ENCODE assay signal across 8 cellular contexts in genomic region chr10:93463723-93464511, GRCh38. TPM values are rescaled to one million over a fixed set of nuclear protein-coding genes. Genes with fewer than 3 reads are reported as not detected.
DNase-seq lines count a peak whose midpoint lies in the region; ATAC-seq and TF ChIP-seq lines count a peak whose summit lies in the region.

No MANE protein-coding gene starts in this region.

- DNase-seq in GM04503 (ENCODE audit: low read depth) (peak; percentile 47), foreskin keratinocyte (peak in 1 of 2 donors; percentile 45), sciatic nerve (ENCODE audit: low spot score) (no peak), NCI-H146 treated with DMSO at 0.1 percent for 48 hours (lab: John Stamatoyannopoulos, UW; ENCODE audit: unreplicated experiment) (no peak), NCI-H2171 (lab: John Stamatoyannopoulos, UW) (no peak), mucosa of gallbladder (ENCODE audit: low spot score) (no peak)
- DNase-seq in stimulated activated CD4-positive, alpha-beta T cell treated with anti-CD3 and anti-CD28 coated beads, Interleukin-2, amount 100 ng/mL, for 48 hours, result no peak

- TF ChIP-seq CTCF in VCaP (conservative IDR thresholded peaks at IDR 0.05) (no peak), foreskin keratinocyte (conservative IDR thresholded peaks at IDR 0.05) (no peak)

- intact Hi-C loops in sciatic nerve (cut with DNase I), result no loop called here

- H3K4me1 ChIP-seq in foreskin keratinocyte, result peaks cover 69% of the 10 kb centered on the region

- ATAC-seq in foreskin keratinocyte (no peak), sciatic nerve (peak; percentile 81)

- no peaks in the 10 kb centered on the region for H3K27me3 ChIP-seq in foreskin keratinocyte

- H3K27ac ChIP-seq in VCaP (peak overlapping the region; percentile 98), foreskin keratinocyte (peak overlapping the region; percentile 86)

RNA-seq across cellular contexts. Expression of gene MYOF, which starts 18.2 kb away (rescaled TPM):
- 227 and 235 TPM in 2 replicates for total RNA-seq in foreskin keratinocyte
- polyA plus RNA-seq in foreskin keratinocyte, result 56.1 and 63.0 TPM in 2 replicates
- total RNA-seq in sciatic nerve, result 76.2 TPM
- total RNA-seq in mucosa of gallbladder, result 99.3 TPM

RNA-seq across cellular contexts. Expression of gene CEP55, which starts 32.5 kb away (rescaled TPM):
- 58.5 and 78.4 TPM in 2 replicates for total RNA-seq in foreskin keratinocyte
- polyA plus RNA-seq in foreskin keratinocyte, result 28.2 and 42.3 TPM in 2 replicates
- total RNA-seq in sciatic nerve, result 0.62 TPM
- 1.3 TPM for total RNA-seq in mucosa of gallbladder

Comparison
In these comparisons a context has a peak if more than half of its experiments do, and no peak if none do; other contexts are left out.
1. RNA of gene CEP55, which starts 32.5 kb away (total RNA-seq): 58.5 to 78.4 TPM in foreskin keratinocyte; 1.3 TPM in mucosa of gallbladder (single experiment) and 0.62 TPM in sciatic nerve (single experiment); every median in the first group is over 10 times any median in the second.